ENCODE assay signal across 14 cellular contexts in the genomic region with DNA sequence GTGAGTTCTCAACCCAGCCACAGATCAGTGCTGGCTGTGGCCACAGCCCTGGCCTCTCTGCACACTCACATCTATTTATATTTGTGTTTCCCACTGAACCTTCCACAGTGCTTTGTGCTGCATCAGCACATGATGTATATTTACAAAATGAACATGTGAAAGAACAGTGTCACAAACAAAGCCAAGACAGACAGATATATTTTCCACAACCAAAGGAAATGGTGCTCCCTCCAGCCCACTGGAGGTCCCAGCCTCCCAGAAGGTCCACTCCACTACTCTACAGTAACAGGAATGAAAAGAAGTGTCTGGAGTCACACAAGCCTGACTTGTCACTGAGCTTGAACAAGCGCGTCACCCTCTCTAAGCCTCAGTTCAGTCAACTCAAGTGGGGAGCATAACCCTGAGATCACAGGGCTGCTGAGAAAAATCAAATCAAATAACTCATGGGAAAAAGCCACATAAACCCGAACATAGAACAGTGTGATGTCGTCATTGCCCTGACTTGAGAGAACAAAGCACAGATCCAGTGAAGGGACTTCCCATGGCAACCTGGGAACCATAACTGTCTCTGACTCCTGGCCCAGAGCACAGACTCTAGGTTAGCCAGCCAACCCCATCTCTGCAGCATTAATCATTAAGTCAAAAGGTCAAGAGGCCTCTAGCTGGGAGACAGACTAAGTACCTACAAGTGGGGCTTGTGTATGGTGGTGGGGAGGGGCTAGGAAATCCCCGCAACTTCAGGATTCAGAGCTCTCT.
DNase-seq lines count a peak whose midpoint lies in the region; TF ChIP-seq lines count a peak whose summit lies in the region.
"Had no signal": no experiment of that assay in that cellular context is flagged by ENCODE, and none has a peak within 500 bp of the region (broad histone marks: within the 10 kb centered on the region; RNA-seq: fewer than 3 reads in every experiment).

No MANE protein-coding gene starts in this region.

- no peak overlapping the region for H2BK12ac ChIP-seq in mesenchymal stem cell (ENCODE audit: low read length in 2 of 2)

- no peak overlapping the region for H2BK5ac ChIP-seq in mesenchymal stem cell (ENCODE audit: low read depth, low read length, poor library complexity, severe bottlenecking)

- no peak for TF ChIP-seq CTCF in brain microvascular endothelial cell (IDR thresholded peaks at IDR 0.05; ENCODE audit: low read depth, low read length, missing control alignments)

- H3K14ac ChIP-seq in mesenchymal stem cell (ENCODE audit: low read length in 2 of 2): no peak overlapping the region

- no peak overlapping the region for H3K23ac ChIP-seq in mesenchymal stem cell (ENCODE audit: low read length in 2 of 2)

- no peak overlapping the region for H3K4ac ChIP-seq in mesenchymal stem cell (ENCODE audit: low read depth in 1 of 2, low read length in 2 of 2)

- 13% methylated on average over 5 of the region's 5 CpGs for WGBS in mesenchymal stem cell

- no peak overlapping the region for H4K91ac ChIP-seq in mesenchymal stem cell (ENCODE audit: low read length)

- no peaks in the 10 kb centered on the region for H3K27me3 ChIP-seq in brain microvascular endothelial cell (replicated peaks)
- H3K27me3 ChIP-seq in mesenchymal stem cell (ENCODE audit: control insufficient read depth in 1 of 2, insufficient read depth in 1 of 2, low read length in 2 of 2): peaks cover 0 to 11% of the 10 kb centered on the region in 2 experiments
- H3K27me3 ChIP-seq: adrenal gland, BLaER1 had no signal

- in situ Hi-C loops in brain microvascular endothelial cell (cut with HindIII; ENCODE audit: low pct_ligation_motif_present, low sequenced_read_pairs): no loop called here

- no peak overlapping the region for H3K27ac ChIP-seq in brain microvascular endothelial cell
- H3K27ac ChIP-seq in mesenchymal stem cell (ENCODE audit: low read length, poor library complexity, severe bottlenecking): no peak overlapping the region
- H3K27ac ChIP-seq: adrenal gland, BLaER1, epithelial cell of prostate had no signal

- H3K9ac ChIP-seq in mesenchymal stem cell (ENCODE audit: low read length): no peak overlapping the region
- H3K9ac ChIP-seq: BLaER1 had no signal

- peaks cover 12% of the 10 kb centered on the region for H3K4me1 ChIP-seq in mesenchymal stem cell (ENCODE audit: control insufficient read depth, insufficient read depth, low read depth, low read length)
- H3K4me1 ChIP-seq: adrenal gland had no signal

- H3K18ac ChIP-seq in mesenchymal stem cell (ENCODE audit: low read depth in 1 of 2, low read length in 2 of 2): no peak overlapping the region

- H3K36me3 ChIP-seq in brain microvascular endothelial cell (replicated peaks) (no peaks in the 10 kb centered on the region), mesenchymal stem cell (ENCODE audit: control insufficient read depth in 1 of 2, insufficient read depth in 2 of 2, low read depth in 1 of 2, low read length in 2 of 2) (no peaks in the 10 kb centered on the region)
- H3K36me3 ChIP-seq: adrenal gland, BLaER1 had no signal

- H2BK15ac ChIP-seq in mesenchymal stem cell (ENCODE audit: low read depth, poor library complexity, severe bottlenecking): no peak overlapping the region

- peak; percentile 40 for DNase-seq in COLO668 (lab: John Stamatoyannopoulos, UW; ENCODE audit: unreplicated experiment)
- DNase-seq in HuH-7 (ENCODE audit: low spot score): peak; percentile 62
- DNase-seq in brain microvascular endothelial cell: peak; percentile 8
- peak; percentile 61 for DNase-seq in mesenchymal stem cell
- no peak for DNase-seq in T-helper 2 cell
- DNase-seq in activated naive CD4-positive, alpha-beta T cell (lab: John Stamatoyannopoulos, UW): no peak
- DNase-seq in NCI-H345 treated with DMSO at 0.1 percent for 48 hours (lab: John Stamatoyannopoulos, UW; ENCODE audit: unreplicated experiment): no peak
- DNase-seq in NCI-H2081 (lab: John Stamatoyannopoulos, UW): no peak
- DNase-seq: activated CD4-positive, alpha-beta memory T cell treated with anti-CD3 and anti-CD28 coated beads, Interleukin-2, amount 10 ng/mL, durations not matched to agents 7 days and 5 days; adrenal gland; mesendoderm; NCI-H1048 had no signal

- no peak overlapping the region for H3K4me2 ChIP-seq in mesenchymal stem cell (ENCODE audit: low read length, poor library complexity, severe bottlenecking)
- H3K4me2 ChIP-seq: BLaER1 had no signal

- H2AFZ ChIP-seq in mesenchymal stem cell (ENCODE audit: low read depth, low read length): no peak overlapping the region

- H2BK120ac ChIP-seq in mesenchymal stem cell (ENCODE audit: low read depth, low read length): no peak overlapping the region

- H3K4me3 ChIP-seq in brain microvascular endothelial cell (ENCODE audit: low read depth, low read length) (no peak overlapping the region), mesenchymal stem cell (ENCODE audit: insufficient read depth in 1 of 2, low read depth in 1 of 2, low read length in 2 of 2) (no peak overlapping the region)
- H3K4me3 ChIP-seq: adrenal gland, BLaER1 had no signal

- H2AK5ac ChIP-seq in mesenchymal stem cell (ENCODE audit: low read length, severe bottlenecking): no peak overlapping the region

- H3K9me3 ChIP-seq in mesenchymal stem cell (ENCODE audit: control insufficient read depth, low read length): no peaks in the 10 kb centered on the region
- H3K9me3 ChIP-seq: adrenal gland, BLaER1 had no signal

- H3K79me1 ChIP-seq in mesenchymal stem cell (replicated peaks; ENCODE audit: low read length, poor library complexity, severe bottlenecking): no peaks in the 10 kb centered on the region

- H4K8ac ChIP-seq in mesenchymal stem cell (ENCODE audit: low read length): no peak overlapping the region

Comparison
In these comparisons a context has a peak if more than half of its experiments do, and no peak if none do; other contexts are left out.
1. DNase-seq: peak in COLO668 (single experiment), HuH-7 (single experiment), brain microvascular endothelial cell (single experiment) and mesenchymal stem cell (single experiment); none in T-helper 2 cell (0 of 5), activated naive CD4-positive, alpha-beta T cell (0 of 4), NCI-H345 treated with DMSO at 0.1 percent for 48 hours (single experiment) and NCI-H2081 (0 of 2).